In genomic region chr16:69073181-69073669, GRCh38 we compare ENCODE assay signal across 11 cellular contexts. TPM values are rescaled to one million over a fixed set of nuclear protein-coding genes. Genes with fewer than 3 reads are reported as not detected.
DNase-seq lines count a peak whose midpoint lies in the region; ATAC-seq and TF ChIP-seq lines count a peak whose summit lies in the region.
"Had no signal": no experiment of that assay in that cellular context is flagged by ENCODE, and none has a peak within 500 bp of the region (broad histone marks: within the 10 kb centered on the region; RNA-seq: fewer than 3 reads in every experiment).

No MANE protein-coding gene starts in this region.

- H3K36me3 ChIP-seq in HCT116 (ENCODE audit: control insufficient read depth in 1 of 2, insufficient read depth in 2 of 2, low read length in 2 of 2): no peaks in the 10 kb centered on the region
- H3K36me3 ChIP-seq: HAP-1 had no signal

- peak; percentile 71 for ATAC-seq in HCT116
- no peak for ATAC-seq in HG02610 (IDR thresholded peaks at IDR 0.05; ENCODE audit: unreplicated experiment)

- 0 out of 6 replicates have a peak, but pooled peaks of 1 of the 3 experiments have one; percentile 4 for TF ChIP-seq CTCF in HCT116 (IDR thresholded peaks at IDR 0.05 in 2 of 3, conservative IDR thresholded peaks at IDR 0.05 in 1 of 3; ENCODE audit: borderline replicate concordance in 1 of 3, insufficient read depth in 1 of 3, low read depth in 2 of 3, low read length in 2 of 3)

- peak overlapping the region; percentile 78 for H3K4me2 ChIP-seq in HCT116 (ENCODE audit: low read length)

- RAD21 ChIA-PET in HCT116 (lab: Charles Lee; ENCODE audit: low non-redundant PET in 1 of 2, low total read pairs in 2 of 2, uncharacterized antibody in 2 of 2, unreplicated experiment in 2 of 2): interaction anchor here (0.5 to 1.0 kb wide), 3 partner anchors 58 to 170 kb away, joined by 3 to 7 read pairs (median 3); no protein-coding TSS in a partner anchor

- peak; percentile 93 for DNase-seq in HCT116 (ENCODE audit: low read depth, low spot score)
- peak; percentile 95 for DNase-seq in SW480 (ENCODE audit: low spot score)
- DNase-seq in glomerular endothelial cell (ENCODE audit: extremely low read depth, low read depth, low spot score): peak; percentile 39
- DNase-seq in stromal cell of bone marrow (ENCODE audit: low read depth): peak; percentile 76
- DNase-seq in DMS 273 (lab: John Stamatoyannopoulos, UW; ENCODE audit: unreplicated experiment): no peak
- DNase-seq in NCI-H146 treated with DMSO at 0.1 percent for 48 hours (lab: John Stamatoyannopoulos, UW; ENCODE audit: unreplicated experiment): no peak
- DNase-seq in NCI-H345 (lab: John Stamatoyannopoulos, UW): no peak
- DNase-seq: effector CD4-positive, alpha-beta T cell; KBM-7 had no signal

- TF ChIP-seq RAD21 in HCT116 (IDR thresholded peaks at IDR 0.05; ENCODE audit: low read depth): peak; percentile 50

- POLR2A ChIA-PET in HCT116 (lab: Charles Lee): interaction anchor here (0.6 to 3.2 kb wide), 23 partner anchors 9 to 171 kb away, joined by 3 to 30 read pairs (median 4); partner anchors contain the start of gene HAS3

- no TSS peak for BruUV-seq in HCT116 (replicated peaks; lab: Mats Ljungman, UMichigan)

- H3K27ac ChIP-seq in HCT116 (ENCODE audit: low read depth, low read length): peak overlapping the region; percentile 79

- peak overlapping the region in 1 of 2 experiments; percentile 22; a peak in 3 of 4 replicates for H3K4me3 ChIP-seq in HCT116 (replicated peaks in 1 of 2; ENCODE audit: low read depth in 1 of 2, low read length in 2 of 2)
- H3K4me3 ChIP-seq: HAP-1 had no signal

- no peak overlapping the region for H2AFZ ChIP-seq in HCT116 (ENCODE audit: low read depth, low read length, poor library complexity, severe bottlenecking)

- CTCF ChIA-PET in HCT116 (lab: Charles Lee): interaction anchor here (1.0 to 2.5 kb wide), 9 partner anchors 9 to 171 kb away, joined by 3 to 11 read pairs (median 4); partner anchors contain the start of gene HAS3

- TF ChIP-seq POLR2A in HCT116 (IDR thresholded peaks at IDR 0.05; ENCODE audit: borderline replicate concordance, extremely low read depth, insufficient read depth, insufficient read length): no peak

- H3K4me1 ChIP-seq in HCT116 (ENCODE audit: control insufficient read depth in 1 of 2, insufficient read depth in 2 of 2, low read length in 2 of 2): peaks cover 81 to 99% of the 10 kb centered on the region in 2 experiments

- H3K79me2 ChIP-seq in HCT116 (ENCODE audit: insufficient read depth, low read length): no peaks in the 10 kb centered on the region

- H3K9ac ChIP-seq in HCT116 (ENCODE audit: low read length): peak overlapping the region; percentile 61

- no peaks in the 10 kb centered on the region for H3K27me3 ChIP-seq in HCT116 (ENCODE audit: insufficient read depth, low read length)

- H4K20me1 ChIP-seq in HCT116 (ENCODE audit: insufficient read depth): no peaks in the 10 kb centered on the region

- no peaks in the 10 kb centered on the region for H3K9me2 ChIP-seq in HCT116 (ENCODE audit: insufficient read depth)

- no peaks in the 10 kb centered on the region for H3K9me3 ChIP-seq in HCT116 (ENCODE audit: control insufficient read depth in 1 of 2, insufficient read depth in 1 of 2, low read depth in 1 of 2, low read length in 2 of 2)
- H3K9me3 ChIP-seq: HAP-1 had no signal

- intact Hi-C loops in HCT116 (cut with micrococcal nuclease): loop anchor here (2.0 kb wide), 1 partner anchor 80 kb away; no protein-coding TSS in a partner anchor

TF ChIP-seq in HCT116, 20 proteins besides CTCF, POLR2A, EP300 and RAD21:
- peak; percentile 98 for TF ChIP-seq JUND (IDR thresholded peaks at IDR 0.05)
- TF ChIP-seq MAX (IDR thresholded peaks at IDR 0.05): peak; percentile 96
- no peak for TF ChIP-seq REST (IDR thresholded peaks at IDR 0.05; ENCODE audit: low read depth)
- TF ChIP-seq CEBPB (IDR thresholded peaks at IDR 0.05; ENCODE audit: low read depth): peak; percentile 98
- peak; percentile 74 for TF ChIP-seq EGR1 (IDR thresholded peaks at IDR 0.05; ENCODE audit: low read depth)
- peak; percentile 97 for TF ChIP-seq FOSL1 (IDR thresholded peaks at IDR 0.05; ENCODE audit: low read depth)
- no peak for TF ChIP-seq ZNF274 (IDR thresholded peaks at IDR 0.05; ENCODE audit: low read depth, low read length)
- TF ChIP-seq CBX3 (IDR thresholded peaks at IDR 0.05; ENCODE audit: low read depth): peak; percentile 98
- peak; percentile 97 for TF ChIP-seq SP1 (IDR thresholded peaks at IDR 0.05; ENCODE audit: low read depth)
- TF ChIP-seq POLR2AphosphoS5 (IDR thresholded peaks at IDR 0.05; ENCODE audit: low read depth, low read length): peak; percentile 66
- TF ChIP-seq SIN3A (IDR thresholded peaks at IDR 0.05; ENCODE audit: low read depth): peak; percentile 78
- no peak for TF ChIP-seq EZH2phosphoT487 (IDR thresholded peaks at IDR 0.05; ENCODE audit: borderline replicate concordance)
- TF ChIP-seq SRF (IDR thresholded peaks at IDR 0.05; ENCODE audit: low read depth): peak; percentile 83

RNA-seq across cellular contexts. Expression of gene HAS3, which starts 32.2 kb away (rescaled TPM):
- total RNA-seq in HCT116 (2021; ENCODE audit: unreplicated experiment): 140 TPM
- 56.6 and 57.5 TPM in 2 replicates for polyA plus RNA-seq in HCT116 (2012)
- 0.70 and 6.2 TPM in 2 replicates for total RNA-seq in glomerular endothelial cell

RNA-seq across cellular contexts. Expression of gene CHTF8, which starts 59.2 kb away (rescaled TPM):
- total RNA-seq in HCT116 (2021; ENCODE audit: unreplicated experiment) (184 TPM), glomerular endothelial cell (109 and 118 TPM in 2 replicates)
- polyA plus RNA-seq in HCT116 (2012): 123 and 145 TPM in 2 replicates

RNA-seq across cellular contexts. Expression of gene UTP4, which starts 59.2 kb away (rescaled TPM):
- 125 TPM for total RNA-seq in HCT116 (2021; ENCODE audit: unreplicated experiment)
- 78.2 and 80.1 TPM in 2 replicates for polyA plus RNA-seq in HCT116 (2012)
- total RNA-seq in glomerular endothelial cell: 25.6 and 31.5 TPM in 2 replicates

Comparison
In these comparisons a context has a peak if more than half of its experiments do, and no peak if none do; other contexts are left out.
1. DNase-seq: peak in HCT116 (single experiment), SW480 (single experiment), glomerular endothelial cell (single experiment) and stromal cell of bone marrow (single experiment); none in DMS 273 (single experiment), NCI-H146 treated with DMSO at 0.1 percent for 48 hours (single experiment) and NCI-H345 (single experiment).
2. RNA of gene HAS3, which starts 32.2 kb away (total RNA-seq): 140 TPM in HCT116 (single experiment); 0.70 to 6.2 TPM in glomerular endothelial cell; every median in the first group is over 10 times any median in the second.